In genomic region chr5:43563321-43563720, GRCh38 we compare ENCODE assay signal across 15 cellular contexts. TPM values are rescaled to one million over a fixed set of nuclear protein-coding genes. Genes with fewer than 3 reads are reported as not detected.
DNase-seq lines count a peak whose midpoint lies in the region; ATAC-seq, FAIRE-seq and TF ChIP-seq lines count a peak whose summit lies in the region.
"Had no signal": no experiment of that assay in that cellular context is flagged by ENCODE, and none has a peak within 500 bp of the region (broad histone marks: within the 10 kb centered on the region; RNA-seq: fewer than 3 reads in every experiment).

No MANE protein-coding gene starts in this region.

- no peaks in the 10 kb centered on the region for H3K4me1 ChIP-seq in left ventricle myocardium inferior
- H3K4me1 ChIP-seq in fibroblast of lung (ENCODE audit: control insufficient read depth, extremely low read depth, insufficient read depth, low read length), result peaks cover 5% of the 10 kb centered on the region
- H3K4me1 ChIP-seq in rectal smooth muscle tissue (ENCODE audit: control insufficient read depth, insufficient read depth, low read length), result peaks cover 7% of the 10 kb centered on the region

- H3K9ac ChIP-seq in fibroblast of lung (ENCODE audit: insufficient read depth, low read length), result no peak overlapping the region
- H3K9ac ChIP-seq in rectal smooth muscle tissue (ENCODE audit: low read length), result no peak overlapping the region
- H3K9ac ChIP-seq: BLaER1 treated with 17β-estradiol and CSF1 and Interleukin-3, amounts not matched to agents 10 nM and 100 nM had no signal

- H3K36me3 ChIP-seq in left ventricle myocardium inferior, result no peaks in the 10 kb centered on the region
- H3K36me3 ChIP-seq in fibroblast of lung (ENCODE audit: control insufficient read depth, insufficient read depth, low read length), result no peaks in the 10 kb centered on the region
- H3K36me3 ChIP-seq in rectal smooth muscle tissue (ENCODE audit: control insufficient read depth, insufficient read depth, low read length), result no peaks in the 10 kb centered on the region
- H3K36me3 ChIP-seq: BLaER1 treated with 17β-estradiol and CSF1 and Interleukin-3, amounts not matched to agents 10 nM and 100 nM had no signal

- intact Hi-C loops in left ventricle myocardium superior (cut with micrococcal nuclease), result no loop called here
- intact Hi-C loops in left ventricle myocardium inferior (cut with micrococcal nuclease), result no loop called here

- H3K4me2 ChIP-seq in fibroblast of lung (ENCODE audit: extremely low read depth, insufficient read depth, low read length), result no peak overlapping the region
- H3K4me2 ChIP-seq: BLaER1 treated with 17β-estradiol and CSF1 and Interleukin-3, amounts not matched to agents 10 nM and 100 nM; PC-9 had no signal

- H3K9me3 ChIP-seq in left ventricle myocardium inferior (replicated peaks) (no peaks in the 10 kb centered on the region), fibroblast of lung (ENCODE audit: control insufficient read depth, insufficient read depth, low read depth, low read length) (no peaks in the 10 kb centered on the region)

- H3K27ac ChIP-seq in left ventricle myocardium inferior (replicated peaks) (no peak overlapping the region), fibroblast of lung (ENCODE audit: insufficient read depth, low read length) (no peak overlapping the region), rectal smooth muscle tissue (ENCODE audit: low read depth, low read length) (peak overlapping the region; percentile 48)
- H3K27ac ChIP-seq: BLaER1 treated with 17β-estradiol and CSF1 and Interleukin-3, amounts not matched to agents 10 nM and 100 nM; PC-9 had no signal

- no peak for TF ChIP-seq CTCF in left ventricle myocardium inferior (IDR thresholded peaks at IDR 0.05; ENCODE audit: borderline replicate concordance)
- TF ChIP-seq CTCF in fibroblast of lung (conservative IDR thresholded peaks at IDR 0.05 in 1 of 2, IDR thresholded peaks at IDR 0.05 in 1 of 2; ENCODE audit: low read depth in 1 of 2, low read length in 2 of 2), result no peak

- peak; percentile 43 for ATAC-seq in left ventricle myocardium superior

- H3K4me3 ChIP-seq in left ventricle myocardium inferior (no peak overlapping the region), fibroblast of lung (replicated peaks in 1 of 4; ENCODE audit: control extremely low read depth in 1 of 4, insufficient read depth in 1 of 4, low read depth in 3 of 4, low read length in 4 of 4) (no peak overlapping the region), rectal smooth muscle tissue (ENCODE audit: low read length) (no peak overlapping the region)
- H3K4me3 ChIP-seq: BLaER1 treated with 17β-estradiol and CSF1 and Interleukin-3, amounts not matched to agents 10 nM and 100 nM; PC-9 had no signal

- no peak for FAIRE-seq in RCC 7860 (lab: Jason Lieb, UNC)

- H2AFZ ChIP-seq in fibroblast of lung (ENCODE audit: low read length), result no peak overlapping the region
- H2AFZ ChIP-seq: PC-9 had no signal

- H3K79me2 ChIP-seq in fibroblast of lung (ENCODE audit: control insufficient read depth, insufficient read depth, low read length), result no peaks in the 10 kb centered on the region

- DNase-seq in left ventricle myocardium superior (no peak), left ventricle myocardium inferior (no peak), fibroblast of lung (ENCODE audit: low read depth in 2 of 2) (peak; percentile 26 to 37), RCC 7860 (ENCODE audit: low spot score) (no peak), hippocampal formation (lab: John Stamatoyannopoulos, UW) (no peak)
- no peak for DNase-seq in stimulated activated CD4-positive, alpha-beta T cell treated with anti-CD3 and anti-CD28 coated beads, Interleukin-2, amount 100 ng/mL, for 24 hours
- no peak for DNase-seq in activated CD4-positive, alpha-beta T cell treated with anti-CD3 and anti-CD28 coated beads, Interleukin-2, amount 50 U/mL, for 1 hour
- DNase-seq: 8988T, GF-D8, GOT3, NCI-H226, NCI-H69, PC-9 had no signal

- H3K27me3 ChIP-seq in left ventricle myocardium inferior (ENCODE audit: low read depth), result no peaks in the 10 kb centered on the region
- H3K27me3 ChIP-seq in fibroblast of lung (ENCODE audit: control insufficient read depth, insufficient read depth, low read length), result no peaks in the 10 kb centered on the region
- no peaks in the 10 kb centered on the region for H3K27me3 ChIP-seq in rectal smooth muscle tissue (ENCODE audit: control insufficient read depth, insufficient read depth, low read length)
- H3K27me3 ChIP-seq: BLaER1 treated with 17β-estradiol and CSF1 and Interleukin-3, amounts not matched to agents 10 nM and 100 nM had no signal

- no peaks in the 10 kb centered on the region for H4K20me1 ChIP-seq in fibroblast of lung (ENCODE audit: control insufficient read depth, extremely low read depth, insufficient read depth, low read length)
- H4K20me1 ChIP-seq: BLaER1 treated with 17β-estradiol and CSF1 and Interleukin-3, amounts not matched to agents 10 nM and 100 nM had no signal

RNA-seq across cellular contexts. Expression of gene PAIP1, which starts 6.4 kb away (rescaled TPM):
- 124 TPM for total RNA-seq in left ventricle myocardium superior
- total RNA-seq in left ventricle myocardium inferior, result 129 TPM
- 85.4 and 110 TPM in 2 replicates for total RNA-seq in fibroblast of lung
- 101 and 120 TPM in 2 replicates for polyA plus RNA-seq in fibroblast of lung
- polyA plus RNA-seq in fibroblast of lung (2012), result 66.2 and 70.4 TPM in 2 replicates
- polyA minus RNA-seq in fibroblast of lung (ENCODE audit: low replicate concordance), result 9.8 and 20.8 TPM in 2 replicates

RNA-seq across cellular contexts. Expression of gene NNT, which starts 39.7 kb away (rescaled TPM):
- 554 TPM for total RNA-seq in left ventricle myocardium superior
- 656 TPM for total RNA-seq in left ventricle myocardium inferior
- 90.1 and 115 TPM in 2 replicates for total RNA-seq in fibroblast of lung
- 53.2 and 65.7 TPM in 2 replicates for polyA plus RNA-seq in fibroblast of lung
- 38.7 and 45.4 TPM in 2 replicates for polyA plus RNA-seq in fibroblast of lung (2012)
- 79.1 and 100 TPM in 2 replicates for polyA minus RNA-seq in fibroblast of lung (ENCODE audit: low replicate concordance)

RNA-seq across cellular contexts. Expression of gene C5orf34, which starts 48.4 kb away (rescaled TPM):
- total RNA-seq in left ventricle myocardium superior, result 1.0 TPM
- total RNA-seq in left ventricle myocardium inferior, result 0.22 TPM
- total RNA-seq in fibroblast of lung, result 2.6 and 4.1 TPM in 2 replicates
- polyA plus RNA-seq in fibroblast of lung, result 2.9 and 4.8 TPM in 2 replicates
- polyA plus RNA-seq in fibroblast of lung (2012), result 1.4 and 2.5 TPM in 2 replicates
- not detected in 2 replicates for polyA minus RNA-seq in fibroblast of lung (ENCODE audit: low replicate concordance)

Comparison
In these comparisons a context has a peak if more than half of its experiments do, and no peak if none do; other contexts are left out.
1. DNase-seq: peak in fibroblast of lung (2 of 2); none in left ventricle myocardium superior (single experiment), left ventricle myocardium inferior (single experiment), RCC 7860 (single experiment), stimulated activated CD4-positive, alpha-beta T cell treated with anti-CD3 and anti-CD28 coated beads, Interleukin-2, amount 100 ng/mL, for 24 hours (0 of 2), activated CD4-positive, alpha-beta T cell treated with anti-CD3 and anti-CD28 coated beads, Interleukin-2, amount 50 U/mL, for 1 hour (single experiment) and hippocampal formation (0 of 2).